ENCODE assay signal across 1 cellular context in the genomic region with DNA sequence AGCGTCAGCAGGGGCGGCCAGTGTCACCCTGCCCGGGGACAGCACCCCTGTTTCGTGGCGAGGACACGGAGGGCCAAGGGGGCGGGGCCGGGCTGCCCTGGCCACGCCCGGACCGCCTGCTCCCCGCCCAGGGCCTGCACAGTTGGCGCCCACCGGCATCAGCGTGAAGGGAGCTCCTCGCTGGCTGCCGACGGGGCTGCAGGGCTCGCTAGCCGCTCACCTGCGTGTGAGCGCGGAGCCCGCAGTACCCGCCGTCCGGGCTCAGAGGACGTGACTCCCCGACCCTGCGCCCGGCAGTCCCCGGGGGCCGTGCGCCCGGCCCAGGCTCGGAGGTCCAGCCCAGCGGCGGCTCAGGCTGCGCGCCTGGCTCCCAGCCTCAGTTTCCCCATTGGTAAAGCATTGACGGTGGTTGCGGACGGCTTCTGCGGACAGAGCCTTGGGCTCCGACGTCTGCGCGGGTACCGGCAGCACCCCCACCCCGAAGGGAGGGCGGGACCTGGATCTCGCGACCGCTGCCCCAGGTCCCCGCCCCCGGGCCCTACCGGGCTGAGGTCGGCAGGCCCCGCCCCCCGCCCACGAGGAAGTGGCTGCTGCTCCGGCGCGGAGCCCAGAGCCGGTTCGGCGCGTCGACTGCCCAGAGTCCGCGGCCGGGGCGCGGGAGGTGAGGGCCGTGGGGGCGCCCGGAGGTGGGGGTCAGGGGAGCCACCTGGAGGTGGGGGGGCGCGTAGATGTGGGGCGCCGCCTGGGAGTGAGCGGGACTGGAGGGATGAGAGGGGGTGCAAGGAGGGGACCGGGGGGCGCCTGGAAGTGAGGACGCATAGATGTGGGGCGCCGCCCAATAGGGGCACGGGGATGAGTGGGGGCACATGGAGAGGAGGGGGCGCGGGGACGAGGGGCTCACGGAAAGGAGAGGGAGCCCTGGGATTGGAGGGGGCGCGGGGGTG.
TF ChIP-seq lines count a peak whose summit lies in the region.

A gene (plus strand): TSS at position 610 of the 944 bp plus-strand sequence. CDS start 10,985 bp downstream, outside the sequence.

TF ChIP-seq in HepG2, 621 proteins besides CTCF, POLR2A, EP300 and RAD21 (continued from another document and continues in another):
- TF ChIP-seq, protein P1, sequence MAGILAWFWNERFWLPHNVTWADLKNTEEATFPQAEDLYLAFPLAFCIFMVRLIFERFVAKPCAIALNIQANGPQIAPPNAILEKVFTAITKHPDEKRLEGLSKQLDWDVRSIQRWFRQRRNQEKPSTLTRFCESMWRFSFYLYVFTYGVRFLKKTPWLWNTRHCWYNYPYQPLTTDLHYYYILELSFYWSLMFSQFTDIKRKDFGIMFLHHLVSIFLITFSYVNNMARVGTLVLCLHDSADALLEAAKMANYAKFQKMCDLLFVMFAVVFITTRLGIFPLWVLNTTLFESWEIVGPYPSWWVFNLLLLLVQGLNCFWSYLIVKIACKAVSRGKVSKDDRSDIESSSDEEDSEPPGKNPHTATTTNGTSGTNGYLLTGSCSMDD (CRISPR knock-in tag; IDR thresholded peaks at IDR 0.05) = no peak
- no peak for TF ChIP-seq DPF2 (CRISPR knock-in tag; IDR thresholded peaks at IDR 0.05; ENCODE audit: borderline replicate concordance, low read depth)
- TF ChIP-seq ZNF235 (CRISPR knock-in tag; IDR thresholded peaks at IDR 0.05; ENCODE audit: borderline replicate concordance) = no peak
- TF ChIP-seq ZNF230 (CRISPR knock-in tag; IDR thresholded peaks at IDR 0.05) = no peak
- TF ChIP-seq NFE2L1 (CRISPR knock-in tag; IDR thresholded peaks at IDR 0.05; ENCODE audit: borderline replicate concordance) = no peak
- TF ChIP-seq, protein P2, sequence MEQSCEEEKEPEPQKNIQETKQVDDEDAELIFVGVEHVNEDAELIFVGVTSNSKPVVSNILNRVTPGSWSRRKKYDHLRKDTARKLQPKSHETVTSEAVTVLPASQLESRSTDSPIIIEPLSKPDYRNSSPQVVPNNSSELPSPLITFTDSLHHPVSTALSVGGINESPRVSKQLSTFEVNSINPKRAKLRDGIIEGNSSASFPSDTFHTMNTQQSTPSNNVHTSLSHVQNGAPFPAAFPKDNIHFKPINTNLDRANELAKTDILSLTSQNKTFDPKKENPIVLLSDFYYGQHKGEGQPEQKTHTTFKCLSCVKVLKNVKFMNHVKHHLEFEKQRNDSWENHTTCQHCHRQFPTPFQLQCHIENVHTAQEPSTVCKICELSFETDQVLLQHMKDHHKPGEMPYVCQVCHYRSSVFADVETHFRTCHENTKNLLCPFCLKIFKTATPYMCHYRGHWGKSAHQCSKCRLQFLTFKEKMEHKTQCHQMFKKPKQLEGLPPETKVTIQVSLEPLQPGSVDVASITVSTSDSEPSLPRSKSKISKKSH (CRISPR knock-in tag; IDR thresholded peaks at IDR 0.05; ENCODE audit: borderline replicate concordance) = no peak
- no peak for TF ChIP-seq ZNF788 (CRISPR knock-in tag; IDR thresholded peaks at IDR 0.05; ENCODE audit: borderline replicate concordance)
- TF ChIP-seq ZNF331 (CRISPR knock-in tag; IDR thresholded peaks at IDR 0.05) = no peak
- peak; percentile 34; the same call in 1 of the 2 replicates for TF ChIP-seq RFXAP (CRISPR knock-in tag; IDR thresholded peaks at IDR 0.05; ENCODE audit: borderline replicate concordance)
- TF ChIP-seq, protein P3, sequence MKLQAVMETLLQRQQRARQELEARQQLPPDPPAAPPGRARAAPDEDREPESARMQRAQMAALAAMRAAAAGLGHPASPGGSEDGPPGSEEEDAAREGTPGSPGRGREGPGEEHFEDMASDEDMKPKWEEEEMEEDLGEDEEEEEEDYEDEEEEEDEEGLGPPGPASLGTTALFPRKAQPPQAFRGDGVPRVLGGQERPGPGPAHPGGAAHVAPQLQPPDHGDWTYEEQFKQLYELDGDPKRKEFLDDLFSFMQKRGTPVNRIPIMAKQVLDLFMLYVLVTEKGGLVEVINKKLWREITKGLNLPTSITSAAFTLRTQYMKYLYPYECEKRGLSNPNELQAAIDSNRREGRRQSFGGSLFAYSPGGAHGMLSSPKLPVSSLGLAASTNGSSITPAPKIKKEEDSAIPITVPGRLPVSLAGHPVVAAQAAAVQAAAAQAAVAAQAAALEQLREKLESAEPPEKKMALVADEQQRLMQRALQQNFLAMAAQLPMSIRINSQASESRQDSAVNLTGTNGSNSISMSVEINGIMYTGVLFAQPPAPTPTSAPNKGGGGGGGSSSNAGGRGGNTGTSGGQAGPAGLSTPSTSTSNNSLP (IDR thresholded peaks at IDR 0.05; ENCODE audit: low read depth, low read length) = no peak
- no peak for TF ChIP-seq ZNF773 (CRISPR knock-in tag; IDR thresholded peaks at IDR 0.05; ENCODE audit: borderline replicate concordance)
- no peak for TF ChIP-seq PHF21A (CRISPR knock-in tag; IDR thresholded peaks at IDR 0.05)
- TF ChIP-seq FOXM1 (CRISPR knock-in tag; IDR thresholded peaks at IDR 0.05) = no peak
- TF ChIP-seq ZBTB7B (CRISPR knock-in tag; IDR thresholded peaks at IDR 0.05) = peak; percentile 51; the same call in 1 of the 2 replicates
- TF ChIP-seq NFIC (IDR thresholded peaks at IDR 0.05; ENCODE audit: low read length) = no peak
- no peak for TF ChIP-seq NR3C1 (CRISPR knock-in tag; IDR thresholded peaks at IDR 0.05)
- no peak for TF ChIP-seq MIER3 (CRISPR knock-in tag; IDR thresholded peaks at IDR 0.05; ENCODE audit: borderline replicate concordance)
- TF ChIP-seq, protein P4, sequence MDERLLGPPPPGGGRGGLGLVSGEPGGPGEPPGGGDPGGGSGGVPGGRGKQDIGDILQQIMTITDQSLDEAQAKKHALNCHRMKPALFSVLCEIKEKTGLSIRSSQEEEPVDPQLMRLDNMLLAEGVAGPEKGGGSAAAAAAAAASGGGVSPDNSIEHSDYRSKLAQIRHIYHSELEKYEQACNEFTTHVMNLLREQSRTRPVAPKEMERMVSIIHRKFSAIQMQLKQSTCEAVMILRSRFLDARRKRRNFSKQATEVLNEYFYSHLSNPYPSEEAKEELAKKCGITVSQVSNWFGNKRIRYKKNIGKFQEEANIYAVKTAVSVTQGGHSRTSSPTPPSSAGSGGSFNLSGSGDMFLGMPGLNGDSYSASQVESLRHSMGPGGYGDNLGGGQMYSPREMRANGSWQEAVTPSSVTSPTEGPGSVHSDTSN (CRISPR knock-in tag; IDR thresholded peaks at IDR 0.05) = no peak
- no peak for TF ChIP-seq REXO4 (CRISPR knock-in tag; IDR thresholded peaks at IDR 0.05; ENCODE audit: borderline replicate concordance)
- TF ChIP-seq ZSCAN30 (CRISPR knock-in tag; IDR thresholded peaks at IDR 0.05) = no peak
- TF ChIP-seq FIP1L1 (IDR thresholded peaks at IDR 0.05; ENCODE audit: borderline replicate concordance, insufficient read depth, low read depth, low read length) = no peak
- TF ChIP-seq SRSF1 (optimal IDR thresholded peaks at IDR 0.05; ENCODE audit: low read depth, low read length) = no peak
- no peak for TF ChIP-seq RFXANK (CRISPR knock-in tag; IDR thresholded peaks at IDR 0.05)
- TF ChIP-seq NAIF1 (CRISPR knock-in tag; IDR thresholded peaks at IDR 0.05; ENCODE audit: borderline replicate concordance) = no peak
- no peak for TF ChIP-seq ZC3H4 (CRISPR knock-in tag; IDR thresholded peaks at IDR 0.05; ENCODE audit: borderline replicate concordance)
- TF ChIP-seq ZIK1 (CRISPR knock-in tag; IDR thresholded peaks at IDR 0.05; ENCODE audit: borderline replicate concordance, low read depth) = 0 out of 2 replicates have a peak, but pooled peaks have one; percentile 52
- TF ChIP-seq, protein P5, sequence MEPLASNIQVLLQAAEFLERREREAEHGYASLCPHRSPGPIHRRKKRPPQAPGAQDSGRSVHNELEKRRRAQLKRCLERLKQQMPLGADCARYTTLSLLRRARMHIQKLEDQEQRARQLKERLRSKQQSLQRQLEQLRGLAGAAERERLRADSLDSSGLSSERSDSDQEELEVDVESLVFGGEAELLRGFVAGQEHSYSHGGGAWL (CRISPR knock-in tag; IDR thresholded peaks at IDR 0.05) = no peak; the same call in 1 of the 2 replicates
- TF ChIP-seq, protein P6, sequence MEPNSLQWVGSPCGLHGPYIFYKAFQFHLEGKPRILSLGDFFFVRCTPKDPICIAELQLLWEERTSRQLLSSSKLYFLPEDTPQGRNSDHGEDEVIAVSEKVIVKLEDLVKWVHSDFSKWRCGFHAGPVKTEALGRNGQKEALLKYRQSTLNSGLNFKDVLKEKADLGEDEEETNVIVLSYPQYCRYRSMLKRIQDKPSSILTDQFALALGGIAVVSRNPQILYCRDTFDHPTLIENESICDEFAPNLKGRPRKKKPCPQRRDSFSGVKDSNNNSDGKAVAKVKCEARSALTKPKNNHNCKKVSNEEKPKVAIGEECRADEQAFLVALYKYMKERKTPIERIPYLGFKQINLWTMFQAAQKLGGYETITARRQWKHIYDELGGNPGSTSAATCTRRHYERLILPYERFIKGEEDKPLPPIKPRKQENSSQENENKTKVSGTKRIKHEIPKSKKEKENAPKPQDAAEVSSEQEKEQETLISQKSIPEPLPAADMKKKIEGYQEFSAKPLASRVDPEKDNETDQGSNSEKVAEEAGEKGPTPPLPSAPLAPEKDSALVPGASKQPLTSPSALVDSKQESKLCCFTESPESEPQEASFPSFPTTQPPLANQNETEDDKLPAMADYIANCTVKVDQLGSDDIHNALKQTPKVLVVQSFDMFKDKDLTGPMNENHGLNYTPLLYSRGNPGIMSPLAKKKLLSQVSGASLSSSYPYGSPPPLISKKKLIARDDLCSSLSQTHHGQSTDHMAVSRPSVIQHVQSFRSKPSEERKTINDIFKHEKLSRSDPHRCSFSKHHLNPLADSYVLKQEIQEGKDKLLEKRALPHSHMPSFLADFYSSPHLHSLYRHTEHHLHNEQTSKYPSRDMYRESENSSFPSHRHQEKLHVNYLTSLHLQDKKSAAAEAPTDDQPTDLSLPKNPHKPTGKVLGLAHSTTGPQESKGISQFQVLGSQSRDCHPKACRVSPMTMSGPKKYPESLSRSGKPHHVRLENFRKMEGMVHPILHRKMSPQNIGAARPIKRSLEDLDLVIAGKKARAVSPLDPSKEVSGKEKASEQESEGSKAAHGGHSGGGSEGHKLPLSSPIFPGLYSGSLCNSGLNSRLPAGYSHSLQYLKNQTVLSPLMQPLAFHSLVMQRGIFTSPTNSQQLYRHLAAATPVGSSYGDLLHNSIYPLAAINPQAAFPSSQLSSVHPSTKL (CRISPR knock-in tag; IDR thresholded peaks at IDR 0.05) = no peak
- TF ChIP-seq, protein P7, sequence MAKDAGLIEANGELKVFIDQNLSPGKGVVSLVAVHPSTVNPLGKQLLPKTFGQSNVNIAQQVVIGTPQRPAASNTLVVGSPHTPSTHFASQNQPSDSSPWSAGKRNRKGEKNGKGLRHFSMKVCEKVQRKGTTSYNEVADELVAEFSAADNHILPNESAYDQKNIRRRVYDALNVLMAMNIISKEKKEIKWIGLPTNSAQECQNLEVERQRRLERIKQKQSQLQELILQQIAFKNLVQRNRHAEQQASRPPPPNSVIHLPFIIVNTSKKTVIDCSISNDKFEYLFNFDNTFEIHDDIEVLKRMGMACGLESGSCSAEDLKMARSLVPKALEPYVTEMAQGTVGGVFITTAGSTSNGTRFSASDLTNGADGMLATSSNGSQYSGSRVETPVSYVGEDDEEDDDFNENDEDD (CRISPR knock-in tag; IDR thresholded peaks at IDR 0.05; ENCODE audit: borderline replicate concordance) = peak; percentile 40; the same call in 1 of the 2 replicates
- no peak for TF ChIP-seq PRMT3 (CRISPR knock-in tag; IDR thresholded peaks at IDR 0.05; ENCODE audit: borderline replicate concordance, low read depth)
- TF ChIP-seq ZNF354B (CRISPR knock-in tag; IDR thresholded peaks at IDR 0.05) = no peak
- TF ChIP-seq ZNF672 (CRISPR knock-in tag; IDR thresholded peaks at IDR 0.05) = no peak
- peak; percentile 78 for TF ChIP-seq ZFY (CRISPR knock-in tag; IDR thresholded peaks at IDR 0.05)
- TF ChIP-seq TEAD3 (CRISPR knock-in tag; optimal IDR thresholded peaks at IDR 0.05; ENCODE audit: borderline replicate concordance) = no peak
- TF ChIP-seq, protein P8, sequence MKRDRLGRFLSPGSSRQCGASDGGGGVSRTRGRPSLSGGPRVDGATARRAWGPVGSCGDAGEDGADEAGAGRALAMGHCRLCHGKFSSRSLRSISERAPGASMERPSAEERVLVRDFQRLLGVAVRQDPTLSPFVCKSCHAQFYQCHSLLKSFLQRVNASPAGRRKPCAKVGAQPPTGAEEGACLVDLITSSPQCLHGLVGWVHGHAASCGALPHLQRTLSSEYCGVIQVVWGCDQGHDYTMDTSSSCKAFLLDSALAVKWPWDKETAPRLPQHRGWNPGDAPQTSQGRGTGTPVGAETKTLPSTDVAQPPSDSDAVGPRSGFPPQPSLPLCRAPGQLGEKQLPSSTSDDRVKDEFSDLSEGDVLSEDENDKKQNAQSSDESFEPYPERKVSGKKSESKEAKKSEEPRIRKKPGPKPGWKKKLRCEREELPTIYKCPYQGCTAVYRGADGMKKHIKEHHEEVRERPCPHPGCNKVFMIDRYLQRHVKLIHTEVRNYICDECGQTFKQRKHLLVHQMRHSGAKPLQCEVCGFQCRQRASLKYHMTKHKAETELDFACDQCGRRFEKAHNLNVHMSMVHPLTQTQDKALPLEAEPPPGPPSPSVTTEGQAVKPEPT (CRISPR knock-in tag; IDR thresholded peaks at IDR 0.05; ENCODE audit: low read depth) = no peak
- no peak for TF ChIP-seq TCF7 (IDR thresholded peaks at IDR 0.05; ENCODE audit: low read depth)
- TF ChIP-seq ZNF253 (CRISPR knock-in tag; IDR thresholded peaks at IDR 0.05; ENCODE audit: borderline replicate concordance) = 0 out of 2 replicates have a peak, but pooled peaks have one; percentile 38
- no peak for TF ChIP-seq EHMT2 (IDR thresholded peaks at IDR 0.05; ENCODE audit: borderline replicate concordance, low read depth, low read length)
- TF ChIP-seq, protein P9, sequence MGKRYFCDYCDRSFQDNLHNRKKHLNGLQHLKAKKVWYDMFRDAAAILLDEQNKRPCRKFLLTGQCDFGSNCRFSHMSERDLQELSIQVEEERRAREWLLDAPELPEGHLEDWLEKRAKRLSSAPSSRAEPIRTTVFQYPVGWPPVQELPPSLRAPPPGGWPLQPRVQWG (CRISPR knock-in tag; IDR thresholded peaks at IDR 0.05; ENCODE audit: borderline replicate concordance, low read depth) = no peak
- no peak for TF ChIP-seq ZFP1 (CRISPR knock-in tag; IDR thresholded peaks at IDR 0.05)
- TF ChIP-seq WIZ (CRISPR knock-in tag; IDR thresholded peaks at IDR 0.05) = no peak
- TF ChIP-seq ESRRA (CRISPR knock-in tag; IDR thresholded peaks at IDR 0.05; ENCODE audit: low read depth) = no peak
- 0 out of 2 replicates have a peak, but pooled peaks have one; percentile 30 for TF ChIP-seq DR1 (CRISPR knock-in tag; IDR thresholded peaks at IDR 0.05)
- no peak for TF ChIP-seq ZFP37 (CRISPR knock-in tag; IDR thresholded peaks at IDR 0.05; ENCODE audit: borderline replicate concordance)
- TF ChIP-seq, protein P10, sequence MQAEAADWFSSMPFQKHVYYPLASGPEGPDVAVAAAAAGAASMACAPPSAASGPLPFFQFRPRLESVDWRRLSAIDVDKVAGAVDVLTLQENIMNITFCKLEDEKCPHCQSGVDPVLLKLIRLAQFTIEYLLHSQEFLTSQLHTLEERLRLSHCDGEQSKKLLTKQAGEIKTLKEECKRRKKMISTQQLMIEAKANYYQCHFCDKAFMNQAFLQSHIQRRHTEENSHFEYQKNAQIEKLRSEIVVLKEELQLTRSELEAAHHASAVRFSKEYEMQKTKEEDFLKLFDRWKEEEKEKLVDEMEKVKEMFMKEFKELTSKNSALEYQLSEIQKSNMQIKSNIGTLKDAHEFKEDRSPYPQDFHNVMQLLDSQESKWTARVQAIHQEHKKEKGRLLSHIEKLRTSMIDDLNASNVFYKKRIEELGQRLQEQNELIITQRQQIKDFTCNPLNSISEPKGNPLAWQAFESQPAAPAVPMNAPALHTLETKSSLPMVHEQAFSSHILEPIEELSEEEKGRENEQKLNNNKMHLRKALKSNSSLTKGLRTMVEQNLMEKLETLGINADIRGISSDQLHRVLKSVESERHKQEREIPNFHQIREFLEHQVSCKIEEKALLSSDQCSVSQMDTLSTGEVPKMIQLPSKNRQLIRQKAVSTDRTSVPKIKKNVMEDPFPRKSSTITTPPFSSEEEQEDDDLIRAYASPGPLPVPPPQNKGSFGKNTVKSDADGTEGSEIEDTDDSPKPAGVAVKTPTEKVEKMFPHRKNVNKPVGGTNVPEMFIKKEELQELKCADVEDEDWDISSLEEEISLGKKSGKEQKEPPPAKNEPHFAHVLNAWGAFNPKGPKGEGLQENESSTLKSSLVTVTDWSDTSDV (CRISPR knock-in tag; IDR thresholded peaks at IDR 0.05) = no peak
